8 cellular contexts compared by ENCODE assay signal in the genomic region with DNA sequence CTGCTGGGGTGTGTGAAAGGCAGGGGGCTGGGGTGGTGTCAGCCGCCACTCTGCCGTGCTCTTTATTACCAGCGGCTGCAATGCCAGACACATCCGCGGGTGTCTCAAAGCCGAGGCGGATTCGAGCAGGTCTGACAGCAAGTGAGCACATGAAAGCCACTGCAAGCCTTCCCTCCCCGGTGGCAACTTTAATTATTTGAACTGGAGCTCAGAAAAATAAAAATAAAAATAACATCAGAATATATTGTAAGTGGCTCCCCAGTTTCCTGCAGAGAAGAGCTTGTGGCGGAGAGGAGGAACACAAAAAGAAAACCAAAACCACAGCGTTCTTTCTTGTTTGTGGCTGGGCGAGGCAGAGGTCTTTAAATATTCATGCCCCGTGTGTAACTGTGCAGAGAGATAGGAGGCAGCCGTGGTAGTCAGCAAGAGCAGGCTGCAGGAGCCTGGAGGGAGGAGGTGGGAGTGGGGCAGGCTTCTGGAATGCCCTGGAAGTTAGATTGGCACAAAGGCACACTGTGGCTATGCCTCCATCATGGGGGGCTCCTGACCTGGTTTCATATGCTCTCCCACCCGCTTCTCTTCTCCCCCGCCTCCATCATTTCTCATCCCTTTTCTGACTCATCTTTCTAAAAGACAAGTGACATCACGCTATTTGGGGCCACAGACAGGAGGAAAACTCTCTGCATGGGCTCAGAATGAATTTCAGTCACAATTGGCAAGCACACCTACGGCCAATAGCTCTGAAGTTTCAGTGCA.
DNase-seq lines count a peak whose midpoint lies in the region; ATAC-seq and TF ChIP-seq lines count a peak whose summit lies in the region.

No MANE protein-coding gene starts in this region.

- TF ChIP-seq CTCF in CD14-positive monocyte (IDR thresholded peaks at IDR 0.05) (peak; percentile 32), gastroesophageal sphincter (IDR thresholded peaks at IDR 0.05) (no peak)

- H3K4me3 ChIP-seq in gastroesophageal sphincter, result no peak overlapping the region

- no peaks in the 10 kb centered on the region for H3K4me1 ChIP-seq in gastroesophageal sphincter

- peaks cover 26 to 32% (median 28%) of the 10 kb centered on the region in 3 donors for H3K27me3 Mint-ChIP-seq in CD14-positive monocyte (ENCODE audit: low read depth in 3 of 3)

- intact Hi-C loops in CD14-positive monocyte (cut with micrococcal nuclease), result no loop called here

- H3K36me3 ChIP-seq in gastroesophageal sphincter, result no peaks in the 10 kb centered on the region

- H3K4me1 Mint-ChIP-seq in CD14-positive monocyte, result peaks cover 69% of the 10 kb centered on the region

- peak; percentile 70 for ATAC-seq in GM19452 (IDR thresholded peaks at IDR 0.05; ENCODE audit: unreplicated experiment)
- peak; percentile 71 for ATAC-seq in HG03520 (IDR thresholded peaks at IDR 0.05; ENCODE audit: unreplicated experiment)
- ATAC-seq in gastroesophageal sphincter, result no peak

- 57 to 62% methylated on average over 7 to 16 of the region's 18 CpGs for WGBS in gastroesophageal sphincter (ENCODE audit: low coverage in 1 of 2), 2 donors

- H3K4me3 Mint-ChIP-seq in CD14-positive monocyte, result peak overlapping the region; percentile 79 to 92

- H3K27ac ChIP-seq in gastroesophageal sphincter, result no peak overlapping the region

- peak; percentile 59 for DNase-seq in CD14-positive monocyte (ENCODE audit: low spot score)
- DNase-seq in activated CD4-positive, CD25-positive, alpha-beta regulatory T cell treated with anti-CD3 and anti-CD28 coated beads, Interleukin-2, amount 50 U/mL, for 16 hours (ENCODE audit: low read depth, low spot score), result peak; percentile 16
- DNase-seq in dermis blood vessel endothelial cell, result peak; percentile 8
- DNase-seq in putamen (ENCODE audit: low spot score), result peak; percentile 59
- no peak for DNase-seq in OCI-M2 (lab: John Stamatoyannopoulos, UW; ENCODE audit: unreplicated experiment)

- peaks cover 0 to 3% (median 0%) of the 10 kb centered on the region in 7 donors for H3K9me3 Mint-ChIP-seq in CD14-positive monocyte

- TF ChIP-seq POLR2A in gastroesophageal sphincter (IDR thresholded peaks at IDR 0.05), result no peak

- peaks cover 0 to 2% of the 10 kb centered on the region in 2 donors for H3K36me3 Mint-ChIP-seq in CD14-positive monocyte

- no peaks in the 10 kb centered on the region for H3K9me3 ChIP-seq in gastroesophageal sphincter

- no peak for TF ChIP-seq EP300 in gastroesophageal sphincter (IDR thresholded peaks at IDR 0.05)

- peak overlapping the region; percentile 82 to 95 (median 89) for H3K27ac Mint-ChIP-seq in CD14-positive monocyte

- peaks cover 39% of the 10 kb centered on the region for H3K27me3 ChIP-seq in gastroesophageal sphincter
